ENCODE assay signal across 18 cellular contexts in the genomic region with DNA sequence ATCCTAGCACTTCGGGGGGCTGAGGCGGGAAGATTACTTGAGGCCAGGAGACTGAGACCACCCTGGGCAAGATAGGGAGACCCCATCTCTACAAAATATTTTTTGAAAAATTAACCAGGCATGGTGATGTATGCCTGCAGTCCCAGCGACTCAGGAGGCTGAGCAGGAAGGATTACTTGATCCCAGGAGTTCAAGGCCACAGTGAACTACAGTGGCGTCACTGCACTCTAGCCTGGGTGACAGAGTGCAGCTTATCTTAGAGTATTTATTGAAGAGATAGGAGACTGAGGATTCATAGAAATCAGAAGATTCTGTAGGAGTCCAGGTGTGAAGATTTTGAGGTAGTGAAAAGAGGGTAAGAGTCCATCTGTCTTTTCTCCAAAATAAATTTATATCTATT. TPM values are rescaled to one million over a fixed set of nuclear protein-coding genes. Genes with fewer than 3 reads are reported as not detected.
DNase-seq lines count a peak whose midpoint lies in the region; TF ChIP-seq lines count a peak whose summit lies in the region.
"Had no signal": no experiment of that assay in that cellular context is flagged by ENCODE, and none has a peak within 500 bp of the region (broad histone marks: within the 10 kb centered on the region; RNA-seq: fewer than 3 reads in every experiment).

No MANE protein-coding gene starts in this region.

- no CpG with 5 or more reads among the region's 4 CpGs for WGBS in H9 (ENCODE audit: extremely low coverage, insufficient read length, low lambda C conversion rate)
- WGBS in suprapubic skin: 95% methylated on average over 4 of the region's 4 CpGs

- H3K4me2 ChIP-seq in H9 (ENCODE audit: insufficient read depth, insufficient read length, low read length): no peak overlapping the region
- H3K4me2 ChIP-seq: BLaER1 had no signal

- H3K4me1 Mint-ChIP-seq in CD14-positive monocyte (no peaks in the 10 kb centered on the region), H9 (peaks cover 5% of the 10 kb centered on the region in 2 experiments)
- no peaks in the 10 kb centered on the region for H3K4me1 Mint-ChIP-seq in dendritic cell treated with granulocyte-macrophage colony-stimulating factor and Interleukin-4, amounts not matched to agents 40 ng/mL and 50 ng/mL, for 4 days (ENCODE audit: low read depth)

- H3K14ac ChIP-seq in H9 (ENCODE audit: insufficient read depth, low read length): no peak overlapping the region

- peaks cover 49 to 79% of the 10 kb centered on the region in 2 donors for H3K36me3 Mint-ChIP-seq in CD14-positive monocyte
- H3K36me3 Mint-ChIP-seq in H9 (ENCODE audit: insufficient read depth in 1 of 3, low read depth in 3 of 3): peaks cover 5 to 34% (median 13%) of the 10 kb centered on the region in 3 experiments; a peak in 6 of 7 replicates
- H3K36me3 Mint-ChIP-seq in dendritic cell treated with granulocyte-macrophage colony-stimulating factor and Interleukin-4, amounts not matched to agents 40 ng/mL and 50 ng/mL, for 4 days (ENCODE audit: low read depth): peaks cover 84% of the 10 kb centered on the region

- no peaks in the 10 kb centered on the region for H3K79me1 ChIP-seq in H9 (ENCODE audit: insufficient read depth, low read depth, low read length, poor library complexity, severe bottlenecking)

- no peak overlapping the region for H3K56ac ChIP-seq in H9 (ENCODE audit: insufficient read length, low read depth, low read length)

- no peak overlapping the region for H4K5ac ChIP-seq in H9 (ENCODE audit: insufficient read length, low read depth, low read length)

- H3K4me3 Mint-ChIP-seq in CD14-positive monocyte: no peak overlapping the region
- H3K4me3 Mint-ChIP-seq in H9: no peak overlapping the region
- no peak overlapping the region for H3K4me3 Mint-ChIP-seq in dendritic cell treated with granulocyte-macrophage colony-stimulating factor and Interleukin-4, amounts not matched to agents 40 ng/mL and 50 ng/mL, for 4 days
- H3K4me3 Mint-ChIP-seq: CD4-positive, CD25-positive, alpha-beta regulatory T cell; HFFc6 had no signal

- no peak overlapping the region for H3K27ac ChIP-seq in H9 (ENCODE audit: insufficient read length, low read depth, low read length)
- no peak overlapping the region for H3K27ac ChIP-seq in suprapubic skin
- H3K27ac ChIP-seq: BLaER1 had no signal

- H3K23ac ChIP-seq in H9 (ENCODE audit: insufficient read length, low read depth, low read length): no peak overlapping the region

- TF ChIP-seq CTCF in CD14-positive monocyte (IDR thresholded peaks at IDR 0.05) (no peak), H9 (conservative IDR thresholded peaks at IDR 0.05) (no peak), suprapubic skin (IDR thresholded peaks at IDR 0.05) (no peak)

- H2BK12ac ChIP-seq in H9 (ENCODE audit: insufficient read length, low read depth, low read length): no peak overlapping the region

- H2BK15ac ChIP-seq in H9 (ENCODE audit: low read depth, low read length): no peak overlapping the region

- no peak overlapping the region for H2AFZ ChIP-seq in H9 (ENCODE audit: low read length)

- no peak overlapping the region for H3T11ph ChIP-seq in H9 (ENCODE audit: low read length)

- peaks cover 16% of the 10 kb centered on the region for H3K36me3 ChIP-seq in suprapubic skin

- no peaks in the 10 kb centered on the region for H3K27me3 Mint-ChIP-seq in CD14-positive monocyte (ENCODE audit: low read depth in 3 of 3)
- H3K27me3 Mint-ChIP-seq in H9 (ENCODE audit: low read depth): no peaks in the 10 kb centered on the region
- H3K27me3 Mint-ChIP-seq in dendritic cell treated with granulocyte-macrophage colony-stimulating factor and Interleukin-4, amounts not matched to agents 40 ng/mL and 50 ng/mL, for 4 days: no peaks in the 10 kb centered on the region
- H3K27me3 Mint-ChIP-seq: CD4-positive, CD25-positive, alpha-beta regulatory T cell had no signal

- no peak for DNase-seq in CD14-positive monocyte (ENCODE audit: low spot score)
- DNase-seq in H9: no peak
- DNase-seq in mesenteric fat pad (ENCODE audit: low spot score): peak; percentile 11
- DNase-seq in hippocampal formation (lab: John Stamatoyannopoulos, UW): no peak
- DNase-seq in T-helper 9 cell: no peak
- DNase-seq in NCI-H345 (lab: John Stamatoyannopoulos, UW): no peak
- DNase-seq in suprapubic skin (ENCODE audit: low spot score in 2 of 2): no peak
- DNase-seq: 8988T; AML-193; CD4-positive, CD25-positive, alpha-beta regulatory T cell; DMS79 treated with DMSO at 0.1 percent for 48 hours; EL; GOT3; HCEC 1CT; HFFc6; IMR-90 had no signal

- H4K8ac ChIP-seq in H9 (replicated peaks; ENCODE audit: insufficient read length, low read depth, low read length): no peak overlapping the region

- peak overlapping the region in 4 of 7 donors; percentile 22 to 65 (median 50) for H3K27ac Mint-ChIP-seq in CD14-positive monocyte
- H3K27ac Mint-ChIP-seq in H9: peak overlapping the region; percentile 37 to 84 (median 76); a peak in 5 of 7 replicates
- H3K27ac Mint-ChIP-seq in dendritic cell treated with granulocyte-macrophage colony-stimulating factor and Interleukin-4, amounts not matched to agents 40 ng/mL and 50 ng/mL, for 4 days: peak overlapping the region; percentile 50

- H3K9me3 ChIP-seq in H9 (ENCODE audit: control insufficient read depth, low read depth, low read length) (no peaks in the 10 kb centered on the region), suprapubic skin (no peaks in the 10 kb centered on the region)
- H3K9me3 ChIP-seq: BLaER1 had no signal

- H2BK5ac ChIP-seq in H9 (ENCODE audit: insufficient read length, low read length): no peak overlapping the region

- no peak overlapping the region for H3K4ac ChIP-seq in H9 (ENCODE audit: low read depth, low read length)

- H3K4me1 ChIP-seq in H9 (ENCODE audit: insufficient read depth, low read length) (no peaks in the 10 kb centered on the region), suprapubic skin (peaks cover 5% of the 10 kb centered on the region)
- H3K4me1 ChIP-seq: BLaER1 had no signal

- no peak overlapping the region for H4K91ac ChIP-seq in H9 (ENCODE audit: insufficient read length, low read depth, low read length)

- H3K9ac ChIP-seq in H9 (ENCODE audit: extremely low read depth, insufficient read length, low read length): no peak overlapping the region
- H3K9ac ChIP-seq: BLaER1 had no signal

- no peak for TF ChIP-seq EP300 in suprapubic skin (IDR thresholded peaks at IDR 0.05)

- no peaks in the 10 kb centered on the region for H3K23me2 ChIP-seq in H9 (ENCODE audit: insufficient read length, low read depth, low read length, poor library complexity, severe bottlenecking)

- H3K9me3 Mint-ChIP-seq in CD14-positive monocyte: no peaks in the 10 kb centered on the region
- H3K9me3 Mint-ChIP-seq in H9: no peaks in the 10 kb centered on the region
- no peaks in the 10 kb centered on the region for H3K9me3 Mint-ChIP-seq in dendritic cell treated with granulocyte-macrophage colony-stimulating factor and Interleukin-4, amounts not matched to agents 40 ng/mL and 50 ng/mL, for 4 days
- H3K9me3 Mint-ChIP-seq: CD4-positive, CD25-positive, alpha-beta regulatory T cell; HFFc6 had no signal

- no peak overlapping the region for H2BK20ac ChIP-seq in H9 (ENCODE audit: low read depth, low read length, poor library complexity, severe bottlenecking)

- TF ChIP-seq POLR2A in suprapubic skin (IDR thresholded peaks at IDR 0.05): no peak

- intact Hi-C loops in CD14-positive monocyte (cut with micrococcal nuclease): loop anchor here (2.0 to 5.0 kb wide), 2 partner anchors 41 to 94 kb away; no protein-coding TSS in a partner anchor
- intact Hi-C loops in dendritic cell treated with granulocyte-macrophage colony-stimulating factor and Interleukin-4, amounts not matched to agents 40 ng/mL and 50 ng/mL, for 4 days (cut with micrococcal nuclease): no loop called here

- no peak overlapping the region for H2AK5ac ChIP-seq in H9 (ENCODE audit: insufficient read length, low read length)

- H2BK120ac ChIP-seq in H9 (ENCODE audit: low read depth, low read length, poor library complexity, severe bottlenecking): no peak overlapping the region

- no peaks in the 10 kb centered on the region for H3K27me3 ChIP-seq in H9 (ENCODE audit: insufficient read depth, low read length)
- no peaks in the 10 kb centered on the region for H3K27me3 ChIP-seq in suprapubic skin
- H3K27me3 ChIP-seq: BLaER1 had no signal

- H3K79me2 ChIP-seq in H9 (ENCODE audit: insufficient read depth, low read length): no peaks in the 10 kb centered on the region

- H3K4me3 ChIP-seq in suprapubic skin: no peak overlapping the region
- H3K4me3 ChIP-seq: BLaER1 had no signal

- no peaks in the 10 kb centered on the region for H4K20me1 ChIP-seq in H9 (ENCODE audit: control insufficient read depth, insufficient read depth, insufficient read length)
- H4K20me1 ChIP-seq: BLaER1 had no signal

- no peak overlapping the region for H3K18ac ChIP-seq in H9 (ENCODE audit: insufficient read length, low read depth, low read length)

RNA-seq across cellular contexts. Expression of a gene that starts 45.0 kb away (rescaled TPM):
- polyA plus RNA-seq in CD14-positive monocyte: 10 to 100 TPM in 1 of 2 donors, 1 to 10 TPM in 1; 9.4 to 11.6 TPM
- 8.3 and 8.9 TPM in 2 replicates for total RNA-seq in H9 (2021)
- total RNA-seq in mesenteric fat pad: 21.4 TPM
- 10 to 100 TPM in 2 of 4 donors, 1 to 10 TPM in 2; 8.0 to 14.0 (median 11.2) TPM for total RNA-seq in suprapubic skin
